ENCODE assay signal across 36 cellular contexts in genomic region chr13:37290691-37291090, GRCh38.
"Had no signal": no experiment of that assay in that cellular context is flagged by ENCODE, and none has a peak within 500 bp of the region (broad histone marks: within the 10 kb centered on the region; RNA-seq: fewer than 3 reads in every experiment).

No MANE protein-coding gene starts in this region.

- H3K36me3 ChIP-seq: MG63 had no signal

- DNase-seq: Karpas-422, Kasumi-1, MG63, MM.1S, MV-4-11, NCI-H1048, NCI-H1092, NCI-H1092 treated with DMSO at 0.1 percent for 48 hours, NCI-H1105, NCI-H1105 treated with DMSO at 0.1 percent for 48 hours, NCI-H1417, NCI-H1417 treated with DMSO at 0.1 percent for 48 hours, NCI-H1436, NCI-H1436 treated with DMSO at 0.1 percent for 48 hours, NCI-H146, NCI-H1694, NCI-H1694 treated with DMSO at 0.1 percent for 48 hours, NCI-H187, NCI-H187 treated with DMSO at 0.1 percent for 48 hours, NCI-H1930, NCI-H2029, NCI-H2029 treated with DMSO at 0.1 percent for 48 hours, NCI-H2081, NCI-H2081 treated with DMSO at 0.1 percent for 48 hours, NCI-H2107, NCI-H2171, NCI-H2171 treated with DMSO at 0.1 percent for 48 hours, NCI-H2227 treated with DMSO at 0.1 percent for 48 hours, NCI-H226, NCI-H345, NCI-H446, NCI-H446 treated with DMSO at 0.1 percent for 48 hours, NCI-H510A, NCI-H510A treated with DMSO at 0.1 percent for 48 hours, NCI-H524, NCI-H524 treated with DMSO at 0.1 percent for 48 hours had no signal

- H3K27me3 ChIP-seq: MG63 had no signal

- H3K4me3 ChIP-seq: MG63 had no signal
